23 cellular contexts compared by ENCODE assay signal in the genomic region with DNA sequence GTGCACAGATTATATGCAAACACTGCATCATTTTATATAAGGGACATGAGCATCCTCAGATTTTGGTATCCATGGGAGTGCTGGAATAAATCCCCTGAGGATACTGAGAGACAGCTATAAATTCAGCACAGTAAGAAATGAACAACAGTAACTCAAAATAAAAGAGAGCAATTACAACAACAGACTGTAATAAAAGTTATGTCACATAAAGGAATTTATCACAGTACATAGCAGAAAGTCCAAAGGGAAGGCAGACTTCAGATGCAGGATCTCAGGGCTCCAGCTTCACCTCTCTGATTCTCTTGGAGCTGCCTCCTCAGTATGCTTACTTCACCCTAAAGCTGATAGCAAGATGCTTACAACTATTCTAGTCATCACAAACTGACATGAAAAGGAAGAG. TPM values are rescaled to one million over a fixed set of nuclear protein-coding genes. Genes with fewer than 3 reads are reported as not detected.
"Had no signal": no experiment of that assay in that cellular context is flagged by ENCODE, and none has a peak within 500 bp of the region (broad histone marks: within the 10 kb centered on the region; RNA-seq: fewer than 3 reads in every experiment).

No MANE protein-coding gene starts in this region.

- H3K27me3 ChIP-seq: heart right ventricle, hepatocyte, pancreas, right lobe of liver, spleen, suprapubic skin, tibial artery, upper lobe of right lung had no signal

- H3K27ac ChIP-seq: hepatocyte, lower lobe of right lung, pancreas, prostate gland, right lobe of liver, spleen, suprapubic skin, thoracic aorta, tibial artery, upper lobe of right lung had no signal

- H2AFZ ChIP-seq: hepatocyte had no signal

- H3K79me2 ChIP-seq: hepatocyte had no signal

- H3K36me3 ChIP-seq: prostate gland, thoracic aorta had no signal

- DNase-seq: heart right ventricle; islet precursor cell; lower lobe of right lung; mammary epithelial cell; mesenchymal stem cell; naive thymus-derived CD4-positive, alpha-beta T cell; pancreas; posterior cingulate gyrus; right lobe of liver; small intestine; spleen; stimulated activated CD4-positive, alpha-beta T cell treated with anti-CD3 and anti-CD28 coated beads, Interleukin-4, amount 100 ng/mL, for 24 hours; stimulated activated naive CD4-positive, alpha-beta T cell; tibial artery; trophoblast cell; upper lobe of right lung had no signal

- H3K4me1 ChIP-seq: lower lobe of right lung, pancreas, prostate gland, spleen, suprapubic skin, tibial artery, upper lobe of right lung had no signal

- ATAC-seq: left lobe of liver; lower lobe of right lung; naive thymus-derived CD4-positive, alpha-beta T cell; natural killer cell treated with Interleukin-12 subunit alpha and Interleukin-12 subunit beta and Interleukin-15 and Interleukin-18, amount 100 ng/mL, for 72 hours; pancreas; right lobe of liver; stimulated activated effector memory CD8-positive, alpha-beta T cell treated with anti-CD3 and anti-CD28 coated beads, Interleukin-12 subunit alpha, Interleukin-12 subunit beta, amount 100 ng/mL, for 72 hours; upper lobe of right lung had no signal

- H3K4me3 ChIP-seq: heart right ventricle, hepatocyte, lower lobe of right lung, pancreas, prostate gland, right lobe of liver, spleen, suprapubic skin, thoracic aorta, tibial artery, upper lobe of right lung had no signal

- H3K4me2 ChIP-seq: hepatocyte had no signal

- H3K9me3 ChIP-seq: heart right ventricle, lower lobe of right lung, pancreas, prostate gland, right lobe of liver, spleen, suprapubic skin, thoracic aorta, tibial artery, upper lobe of right lung had no signal

RNA-seq across cellular contexts. Expression of gene STRIP2, which starts 43.9 kb away (rescaled TPM):
- polyA plus RNA-seq: naive thymus-derived CD4-positive, alpha-beta T cell had no signal
